In genomic region chr7:102432476-102433318, GRCh38 we compare ENCODE assay signal across 8 cellular contexts. TPM values are rescaled to one million over a fixed set of nuclear protein-coding genes. Genes with fewer than 3 reads are reported as not detected.
A peak's percentile ranks its signal among the peaks of the same experiment; 100 is the strongest.
DNase-seq lines count a peak whose midpoint lies in the region; ATAC-seq and TF ChIP-seq lines count a peak whose summit lies in the region.

No MANE protein-coding gene starts in this region.

- H3K9me3 ChIP-seq in HEK293 (ENCODE audit: control insufficient read depth, insufficient read depth, low read depth, low read length) (no peaks in the 10 kb centered on the region), NT2/D1 (ENCODE audit: insufficient read depth, low read length) (no peaks in the 10 kb centered on the region), ectodermal cell (ENCODE audit: control insufficient read depth, low read length) (no peaks in the 10 kb centered on the region), muscle layer of duodenum (ENCODE audit: control insufficient read depth in 1 of 2, low read length in 2 of 2) (no peaks in the 10 kb centered on the region)

- H3K27me3 ChIP-seq in NT2/D1 (ENCODE audit: insufficient read depth, insufficient read length) (no peaks in the 10 kb centered on the region), ectodermal cell (ENCODE audit: control insufficient read depth, insufficient read depth, low read length, poor library complexity, severe bottlenecking) (no peaks in the 10 kb centered on the region), muscle layer of duodenum (ENCODE audit: low read depth, low read length) (no peaks in the 10 kb centered on the region)

- H3K4me3 ChIP-seq in HEK293 (ENCODE audit: low read depth, low read length) (peak overlapping the region; percentile 83), NT2/D1 (ENCODE audit: insufficient read length, low read depth) (peak overlapping the region; percentile 40), ectodermal cell (ENCODE audit: insufficient read depth, low read depth, low read length) (peak overlapping the region; percentile 89), muscle layer of duodenum (ENCODE audit: low read depth in 1 of 2, low read length in 2 of 2) (peak overlapping the region; percentile 11 to 59)

- H3K9ac ChIP-seq in NT2/D1 (ENCODE audit: insufficient read length, low read depth): peak overlapping the region; percentile 64

- H3K4me1 ChIP-seq in HEK293 (ENCODE audit: control insufficient read depth, insufficient read depth, low read length) (peaks cover 15% of the 10 kb centered on the region), NT2/D1 (ENCODE audit: insufficient read depth, insufficient read length) (peaks cover 9% of the 10 kb centered on the region), ectodermal cell (ENCODE audit: control insufficient read depth, insufficient read depth, low read length) (peaks cover 10% of the 10 kb centered on the region), muscle layer of duodenum (ENCODE audit: control insufficient read depth in 1 of 2, insufficient read depth in 2 of 2, low read length in 2 of 2) (peaks cover 0 to 17% of the 10 kb centered on the region in 2 donors)

- 24 to 25% methylated on average over 34 of the region's 34 CpGs for WGBS in ectodermal cell, 2 experiments

- H3K36me3 ChIP-seq in HEK293 (ENCODE audit: control insufficient read depth in 2 of 2, insufficient read depth in 1 of 2, low read length in 2 of 2) (peaks cover 6 to 9% of the 10 kb centered on the region in 2 experiments; a peak in 2 of 3 replicates), NT2/D1 (ENCODE audit: insufficient read depth, insufficient read length, low read length) (peaks cover 6% of the 10 kb centered on the region), ectodermal cell (ENCODE audit: control insufficient read depth, insufficient read depth, low read length) (no peaks in the 10 kb centered on the region), muscle layer of duodenum (ENCODE audit: control insufficient read depth in 1 of 2, insufficient read depth in 2 of 2, low read length in 2 of 2) (peaks cover 0 to under 1% of the 10 kb centered on the region in 2 donors)

- POLR2A ChIA-PET in HEK293 (lab: Yijun Ruan, JAX): interaction anchor here (0.6 kb wide), 1 partner anchor 33 kb away, joined by 4 read pairs; no protein-coding TSS in a partner anchor

- no peak overlapping the region for H3K27ac ChIP-seq in HEK293 (ENCODE audit: extremely low read depth, low read depth, low read length)
- H3K27ac ChIP-seq in ectodermal cell (ENCODE audit: insufficient read depth, low read depth, low read length, poor library complexity, severe bottlenecking): no peak overlapping the region
- no peak overlapping the region for H3K27ac ChIP-seq in muscle layer of duodenum (ENCODE audit: low read length)

- CTCF ChIA-PET in HEK293 (lab: Yijun Ruan, JAX): no interaction called here

- TF ChIP-seq CTCF in HEK293 (tag by site-specific recombination; IDR thresholded peaks at IDR 0.05): no peak

- no peak for DNase-seq in NT2/D1 (ENCODE audit: low read depth, low spot score)
- DNase-seq in NCI-H1930 (lab: John Stamatoyannopoulos, UW): no peak
- DNase-seq in amygdala (lab: John Stamatoyannopoulos, UW): no peak
- DNase-seq in nucleus accumbens (lab: John Stamatoyannopoulos, UW): no peak

- ATAC-seq in GM18511 (IDR thresholded peaks at IDR 0.05; ENCODE audit: unreplicated experiment): peak; percentile 36

TF ChIP-seq in HEK293, 187 proteins besides CTCF, POLR2A, EP300 and RAD21 (continues in another document):
- TF ChIP-seq ZNF785 (tag by site-specific recombination; IDR thresholded peaks at IDR 0.05): no peak
- TF ChIP-seq SP3 (tag by site-specific recombination; IDR thresholded peaks at IDR 0.05): peak; percentile 30
- no peak for TF ChIP-seq ZNF660 (tag by site-specific recombination; IDR thresholded peaks at IDR 0.05)
- TF ChIP-seq ZNF585B (tag by site-specific recombination; IDR thresholded peaks at IDR 0.05): no peak
- peak; percentile 61; the same call in 1 of the 2 replicates for TF ChIP-seq ZNF600 (tag by site-specific recombination; IDR thresholded peaks at IDR 0.05)
- TF ChIP-seq ZNF366 (tag by site-specific recombination; conservative IDR thresholded peaks at IDR 0.05): no peak
- no peak for TF ChIP-seq ZNF239 (tag by site-specific recombination; IDR thresholded peaks at IDR 0.05)
- no peak for TF ChIP-seq ZNF214 (tag by site-specific recombination; IDR thresholded peaks at IDR 0.05; ENCODE audit: borderline replicate concordance)
- TF ChIP-seq ZNF830 (tag by site-specific recombination; IDR thresholded peaks at IDR 0.05; ENCODE audit: low read depth): no peak
- no peak for TF ChIP-seq ZBTB11 (tag by site-specific recombination; conservative IDR thresholded peaks at IDR 0.05; ENCODE audit: low read depth)
- TF ChIP-seq GLI2 (tag by site-specific recombination; IDR thresholded peaks at IDR 0.05; ENCODE audit: borderline replicate concordance, low read depth): no peak
- no peak for TF ChIP-seq ZNF654 (tag by site-specific recombination; IDR thresholded peaks at IDR 0.05; ENCODE audit: low read depth)
- no peak for TF ChIP-seq ZNF10 (tag by site-specific recombination; IDR thresholded peaks at IDR 0.05)
- TF ChIP-seq ZNF48 (tag by site-specific recombination; IDR thresholded peaks at IDR 0.05): no peak
- TF ChIP-seq ZNF311 (tag by site-specific recombination; IDR thresholded peaks at IDR 0.05; ENCODE audit: borderline replicate concordance): no peak
- no peak for TF ChIP-seq ZNF132 (tag by site-specific recombination; IDR thresholded peaks at IDR 0.05; ENCODE audit: borderline replicate concordance)
- TF ChIP-seq ZNF501 (tag by site-specific recombination; IDR thresholded peaks at IDR 0.05): peak; percentile 25; the same call in 1 of the 2 replicates
- TF ChIP-seq ZNF530 (tag by site-specific recombination; IDR thresholded peaks at IDR 0.05; ENCODE audit: low read depth): no peak
- peak; percentile 49 for TF ChIP-seq GLIS1 (tag by site-specific recombination; IDR thresholded peaks at IDR 0.05)
- TF ChIP-seq WT1 (tag by site-specific recombination; IDR thresholded peaks at IDR 0.05): no peak
- TF ChIP-seq ZNF510 (tag by site-specific recombination; IDR thresholded peaks at IDR 0.05; ENCODE audit: insufficient replicate concordance): no peak
- TF ChIP-seq ZNF558 (tag by site-specific recombination; IDR thresholded peaks at IDR 0.05): no peak
- no peak for TF ChIP-seq ZNF707 (tag by site-specific recombination; IDR thresholded peaks at IDR 0.05)
- no peak for TF ChIP-seq RBAK (tag by site-specific recombination; IDR thresholded peaks at IDR 0.05)
- TF ChIP-seq ZNF624 (tag by site-specific recombination; IDR thresholded peaks at IDR 0.05): no peak
- TF ChIP-seq ZBTB6 (tag by site-specific recombination; IDR thresholded peaks at IDR 0.05): no peak
- TF ChIP-seq ZNF175 (tag by site-specific recombination; IDR thresholded peaks at IDR 0.05): no peak
- TF ChIP-seq ZNF629 (tag by site-specific recombination; IDR thresholded peaks at IDR 0.05): no peak

RNA-seq across cellular contexts. Expression of gene ORAI2, which starts 0.7 kb away (rescaled TPM):
- polyA plus RNA-seq in ectodermal cell (2013, experiment 1 of 4): 25.2 TPM
- polyA plus RNA-seq in ectodermal cell (2013, experiment 2 of 4): 30.8 TPM
- polyA plus RNA-seq in ectodermal cell (2013, experiment 3 of 4): 18.8 TPM
- 25.9 TPM for polyA plus RNA-seq in ectodermal cell (2013, experiment 4 of 4)

RNA-seq across cellular contexts. Expression of gene ALKBH4, which starts 32.0 kb away (rescaled TPM):
- 16.9 TPM for polyA plus RNA-seq in ectodermal cell (2013, experiment 1 of 4)
- 17.8 TPM for polyA plus RNA-seq in ectodermal cell (2013, experiment 2 of 4)
- 14.7 TPM for polyA plus RNA-seq in ectodermal cell (2013, experiment 3 of 4)
- 14.1 TPM for polyA plus RNA-seq in ectodermal cell (2013, experiment 4 of 4)

RNA-seq across cellular contexts. Expression of gene LRWD1, which starts 32.1 kb away (rescaled TPM):
- 29.2 TPM for polyA plus RNA-seq in ectodermal cell (2013, experiment 1 of 4)
- 27.0 TPM for polyA plus RNA-seq in ectodermal cell (2013, experiment 2 of 4)
- polyA plus RNA-seq in ectodermal cell (2013, experiment 3 of 4): 20.1 TPM
- polyA plus RNA-seq in ectodermal cell (2013, experiment 4 of 4): 21.1 TPM

RNA-seq across cellular contexts. Expression of gene PRKRIP1, which starts 36.5 kb away (rescaled TPM):
- 37.8 TPM for polyA plus RNA-seq in ectodermal cell (2013, experiment 1 of 4)
- polyA plus RNA-seq in ectodermal cell (2013, experiment 2 of 4): 39.3 TPM
- polyA plus RNA-seq in ectodermal cell (2013, experiment 3 of 4): 31.9 TPM
- polyA plus RNA-seq in ectodermal cell (2013, experiment 4 of 4): 39.2 TPM

RNA-seq across cellular contexts. Expression of gene POLR2J, which starts 46.0 kb away (rescaled TPM):
- polyA plus RNA-seq in ectodermal cell (2013, experiment 1 of 4): 71.3 TPM
- 66.2 TPM for polyA plus RNA-seq in ectodermal cell (2013, experiment 2 of 4)
- polyA plus RNA-seq in ectodermal cell (2013, experiment 3 of 4): 76.0 TPM
- polyA plus RNA-seq in ectodermal cell (2013, experiment 4 of 4): 80.9 TPM

Comparison
In these comparisons a context has a peak if more than half of its experiments do, and no peak if none do; other contexts are left out.
1. H3K4me3 ChIP-seq: peak in every context shown above with its lines; median percentile 89 in ectodermal cell; 83 in HEK293; 40 in NT2/D1; 35 in muscle layer of duodenum.